16 cellular contexts compared by ENCODE assay signal in genomic region chr6:129233458-129234134, GRCh38.
DNase-seq lines count a peak whose midpoint lies in the region; ATAC-seq lines count a peak whose summit lies in the region.
"Had no signal": no experiment of that assay in that cellular context is flagged by ENCODE, and none has a peak within 500 bp of the region (broad histone marks: within the 10 kb centered on the region; RNA-seq: fewer than 3 reads in every experiment).

No MANE protein-coding gene starts in this region.

- no peaks in the 10 kb centered on the region for H3K4me1 Mint-ChIP-seq in CD8-positive, alpha-beta memory T cell
- H3K4me1 Mint-ChIP-seq: activated CD8-positive, alpha-beta memory T cell treated with anti-CD3 and anti-CD28 coated beads, Interleukin-2, amount 10 ng/mL, durations not matched to agents 7 days and 5 days; activated naive CD4-positive, alpha-beta T cell treated with anti-CD3 and anti-CD28 coated beads, Interleukin-2, amount 50 U/mL, for 24 hours; H9; stimulated activated effector memory CD8-positive, alpha-beta T cell treated with anti-CD3 and anti-CD28 coated beads, Interleukin-12 subunit alpha, Interleukin-12 subunit beta, amount 100 ng/mL, for 72 hours had no signal

- no peaks in the 10 kb centered on the region for H3K4me1 ChIP-seq in CD8-positive, alpha-beta memory T cell (ENCODE audit: insufficient read depth, low read length)
- H3K4me1 ChIP-seq: vagina had no signal

- no peak overlapping the region for H3K4me3 Mint-ChIP-seq in CD8-positive, alpha-beta memory T cell
- H3K4me3 Mint-ChIP-seq: activated CD8-positive, alpha-beta memory T cell treated with anti-CD3 and anti-CD28 coated beads, Interleukin-2, amount 10 ng/mL, durations not matched to agents 7 days and 5 days; activated naive CD4-positive, alpha-beta T cell treated with anti-CD3 and anti-CD28 coated beads, Interleukin-2, amount 50 U/mL, for 24 hours; H9; stimulated activated effector memory CD8-positive, alpha-beta T cell treated with anti-CD3 and anti-CD28 coated beads, Interleukin-12 subunit alpha, Interleukin-12 subunit beta, amount 100 ng/mL, for 72 hours had no signal

- no peaks in the 10 kb centered on the region for H3K36me3 Mint-ChIP-seq in CD8-positive, alpha-beta memory T cell
- H3K36me3 Mint-ChIP-seq: activated CD8-positive, alpha-beta memory T cell treated with anti-CD3 and anti-CD28 coated beads, Interleukin-2, amount 10 ng/mL, durations not matched to agents 7 days and 5 days; activated naive CD4-positive, alpha-beta T cell treated with anti-CD3 and anti-CD28 coated beads, Interleukin-2, amount 50 U/mL, for 24 hours; stimulated activated effector memory CD8-positive, alpha-beta T cell treated with anti-CD3 and anti-CD28 coated beads, Interleukin-12 subunit alpha, Interleukin-12 subunit beta, amount 100 ng/mL, for 72 hours had no signal

- H3K9me3 ChIP-seq in CD8-positive, alpha-beta memory T cell (ENCODE audit: low read length), result no peaks in the 10 kb centered on the region
- H3K9me3 ChIP-seq: vagina had no signal

- CTCF ChIA-PET in CD8-positive, alpha-beta memory T cell (lab: Charles Lee), result no interaction called here

- peaks cover 6 to 36% of the 10 kb centered on the region in 2 donors for H3K27me3 Mint-ChIP-seq in CD8-positive, alpha-beta memory T cell

- H3K9me3 Mint-ChIP-seq in CD8-positive, alpha-beta memory T cell, result peaks cover 0 to 2% (median 0%) of the 10 kb centered on the region in 5 donors
- H3K9me3 Mint-ChIP-seq: activated naive CD4-positive, alpha-beta T cell treated with anti-CD3 and anti-CD28 coated beads, Interleukin-2, amount 50 U/mL, for 24 hours; stimulated activated effector memory CD8-positive, alpha-beta T cell treated with anti-CD3 and anti-CD28 coated beads, Interleukin-12 subunit alpha, Interleukin-12 subunit beta, amount 100 ng/mL, for 72 hours had no signal

- in situ Hi-C loops in KBM-7 (cut with MboI; ENCODE audit: low pct_unique_long_range_greater_than_20kb, low sequenced_read_pairs), result no loop called here

- ATAC-seq in GM18499 (IDR thresholded peaks at IDR 0.05; ENCODE audit: insufficient read depth, unreplicated experiment), result peak; percentile 48
- ATAC-seq in GM21360 (IDR thresholded peaks at IDR 0.05; ENCODE audit: unreplicated experiment), result peak; percentile 60
- ATAC-seq in HG03025 (IDR thresholded peaks at IDR 0.05; ENCODE audit: low FRiP score, unreplicated experiment), result peak; percentile 71
- ATAC-seq: activated CD8-positive, alpha-beta memory T cell treated with anti-CD3 and anti-CD28 coated beads, Interleukin-2, amount 10 ng/mL, durations not matched to agents 7 days and 5 days; stimulated activated effector memory CD8-positive, alpha-beta T cell treated with anti-CD3 and anti-CD28 coated beads, Interleukin-12 subunit alpha, Interleukin-12 subunit beta, amount 100 ng/mL, for 72 hours had no signal

- H3K36me3 ChIP-seq in CD8-positive, alpha-beta memory T cell (ENCODE audit: insufficient read depth, low read length), result no peaks in the 10 kb centered on the region
- H3K36me3 ChIP-seq: vagina had no signal

- no peak overlapping the region for H3K27ac ChIP-seq in CD8-positive, alpha-beta memory T cell (ENCODE audit: low read depth, low read length)
- H3K27ac ChIP-seq: vagina had no signal

- no peak overlapping the region for H3K27ac Mint-ChIP-seq in CD8-positive, alpha-beta memory T cell
- H3K27ac Mint-ChIP-seq: activated CD8-positive, alpha-beta memory T cell treated with anti-CD3 and anti-CD28 coated beads, Interleukin-2, amount 10 ng/mL, durations not matched to agents 7 days and 5 days; activated naive CD4-positive, alpha-beta T cell treated with anti-CD3 and anti-CD28 coated beads, Interleukin-2, amount 50 U/mL, for 24 hours; H9; stimulated activated effector memory CD8-positive, alpha-beta T cell treated with anti-CD3 and anti-CD28 coated beads, Interleukin-12 subunit alpha, Interleukin-12 subunit beta, amount 100 ng/mL, for 72 hours had no signal

- peaks cover 9% of the 10 kb centered on the region for H3K27me3 ChIP-seq in CD8-positive, alpha-beta memory T cell (ENCODE audit: insufficient read depth, low read length, poor library complexity, severe bottlenecking)
- H3K27me3 ChIP-seq: vagina had no signal

- no peak overlapping the region for H3K4me3 ChIP-seq in CD8-positive, alpha-beta memory T cell (ENCODE audit: low read length)
- H3K4me3 ChIP-seq: vagina had no signal

- POLR2A ChIA-PET in CD8-positive, alpha-beta memory T cell (lab: Charles Lee), result no interaction called here

- DNase-seq in NOMO-1 treated with DMSO at 0.1 percent for 48 hours (lab: John Stamatoyannopoulos, UW; ENCODE audit: unreplicated experiment) (peak; percentile 35), KBM-7 (no peak), NCI-H1436 treated with DMSO at 0.1 percent for 48 hours (lab: John Stamatoyannopoulos, UW) (no peak), SW 1271 (lab: John Stamatoyannopoulos, UW) (no peak)
- no peak for DNase-seq in CD8-positive, alpha-beta memory T cell
- DNase-seq: activated CD8-positive, alpha-beta memory T cell treated with anti-CD3 and anti-CD28 coated beads, Interleukin-2, amount 10 ng/mL, durations not matched to agents 7 days and 5 days; central memory CD4-positive, alpha-beta T cell; H9; NCI-H446 treated with DMSO at 0.1 percent for 48 hours; T1000 had no signal
